In the genomic region with DNA sequence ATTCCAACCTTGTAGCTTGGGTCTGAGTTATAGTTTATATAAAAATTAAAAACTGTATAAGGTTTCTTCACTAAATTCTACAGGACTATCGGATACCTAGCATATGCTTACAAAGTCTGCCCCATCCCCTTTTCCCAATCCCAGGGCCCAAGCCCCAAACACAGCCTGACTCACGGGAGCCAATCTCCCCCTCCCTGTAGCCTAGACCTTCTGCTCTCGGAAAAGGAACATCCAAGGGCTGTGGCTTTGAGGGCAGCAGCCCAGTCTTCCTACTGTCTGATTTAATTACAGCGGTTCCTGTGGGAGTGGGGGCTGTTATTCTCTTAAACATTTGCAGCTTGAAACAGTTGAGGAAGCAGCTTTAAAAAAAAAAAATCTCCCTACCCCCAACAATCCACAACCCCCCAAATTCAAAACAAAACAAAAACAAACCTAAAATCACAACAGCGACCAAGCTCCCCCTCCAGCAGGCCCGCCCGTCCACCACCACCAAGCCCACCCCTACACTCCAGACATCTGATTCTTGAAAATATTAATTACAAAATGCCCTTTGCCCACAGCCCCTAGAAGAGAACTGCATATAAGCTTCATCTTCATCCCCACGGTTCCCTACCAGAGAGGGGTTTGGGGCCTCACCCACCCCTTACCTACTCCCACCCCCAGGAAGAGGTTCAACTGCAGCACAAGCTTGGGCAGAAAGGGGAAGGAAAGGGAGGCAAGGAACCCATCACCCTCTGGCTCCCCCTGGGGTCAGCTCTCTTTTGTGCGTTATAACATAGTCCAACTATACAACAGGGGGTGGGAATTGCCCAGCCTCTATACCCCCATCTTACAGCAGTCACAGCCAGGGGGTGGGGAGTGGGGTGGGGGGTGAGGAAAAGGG, we compare ENCODE assay signal across 8 cellular contexts. TPM values are rescaled to one million over a fixed set of nuclear protein-coding genes. Genes with fewer than 3 reads are reported as not detected.
DNase-seq lines count a peak whose midpoint lies in the region; ATAC-seq and TF ChIP-seq lines count a peak whose summit lies in the region.

No MANE protein-coding gene starts in this region.

- H3K27ac ChIP-seq in GM23248 (peak overlapping the region; percentile 99), adrenal gland (peak overlapping the region; percentile 96 to 99 (median 97)), stomach smooth muscle (ENCODE audit: low read length) (peak overlapping the region; percentile 94)

- H3K9me2 ChIP-seq in GM23248 (ENCODE audit: insufficient read depth), result no peaks in the 10 kb centered on the region

- H3K36me3 ChIP-seq in BE2C (peaks cover 34% of the 10 kb centered on the region), GM23248 (ENCODE audit: low read depth) (peaks cover 14% of the 10 kb centered on the region), adrenal gland (replicated peaks in 1 of 2) (peaks cover 0 to 38% of the 10 kb centered on the region in 2 donors), stomach smooth muscle (ENCODE audit: control insufficient read depth in 2 of 2, insufficient read depth in 2 of 2, low read length in 2 of 2) (peaks cover 27 to 32% of the 10 kb centered on the region in 2 donors)

- no peaks in the 10 kb centered on the region for H4K20me1 ChIP-seq in GM23248 (ENCODE audit: insufficient read depth)

- 41 to 45% methylated on average over 9 of the region's 9 CpGs for WGBS in GM23248 (ENCODE audit: low coverage in 1 of 2, low lambda C conversion rate in 2 of 2, missing lambda C conversion rate in 2 of 2), 2 experiments
- WGBS in adrenal gland, 4 donors, result 34 to 46% (median 37%) methylated on average over 9 of the region's 9 CpGs

- H3K9ac ChIP-seq in GM23248 (peak overlapping the region; percentile 98), stomach smooth muscle (ENCODE audit: low read length in 2 of 2) (peak overlapping the region in 1 of 2 donors; percentile 98)

- H3K4me1 ChIP-seq in BE2C (no peaks in the 10 kb centered on the region), GM23248 (ENCODE audit: insufficient read depth) (peaks cover 13% of the 10 kb centered on the region), adrenal gland (replicated peaks in 1 of 2) (peaks cover 22 to 28% of the 10 kb centered on the region in 2 donors), stomach smooth muscle (ENCODE audit: control insufficient read depth, insufficient read depth, low read length) (peaks cover 16% of the 10 kb centered on the region)

- peaks cover 34% of the 10 kb centered on the region for H3K79me2 ChIP-seq in GM23248 (ENCODE audit: insufficient read depth)

- peak in 1 of 2 donors; percentile 23 for TF ChIP-seq POLR2A in adrenal gland (IDR thresholded peaks at IDR 0.05)

- peak; percentile 64 for DNase-seq in BE2C
- peak; percentile 61 for DNase-seq in GM23248
- peak; percentile 71 for DNase-seq in RKO (ENCODE audit: low spot score)
- peak; percentile 36 to 74 (median 59) for DNase-seq in adrenal gland
- DNase-seq in kidney tubule cell (ENCODE audit: low spot score), result peak; percentile 31

- TF ChIP-seq CTCF in BE2C (IDR thresholded peaks at IDR 0.05; ENCODE audit: low read depth, low read length) (peak; percentile 64), adrenal gland (IDR thresholded peaks at IDR 0.05) (peak in 1 of 6 experiments; percentile 19)

- H3K4me3 ChIP-seq in BE2C (ENCODE audit: low read depth, low read length) (peak overlapping the region; percentile 79), GM23248 (peak overlapping the region; percentile 88), adrenal gland (peak overlapping the region in 1 of 4 donors; percentile 66), stomach smooth muscle (ENCODE audit: low read length in 2 of 2) (peak overlapping the region in 1 of 2 donors; percentile 99)

- H3K9me3 ChIP-seq in BE2C (no peaks in the 10 kb centered on the region), GM23248 (ENCODE audit: low read depth) (no peaks in the 10 kb centered on the region), adrenal gland (replicated peaks in 1 of 3) (no peaks in the 10 kb centered on the region), stomach smooth muscle (ENCODE audit: control insufficient read depth in 2 of 2, low read length in 2 of 2) (no peaks in the 10 kb centered on the region)

- in situ Hi-C loops in GM23248 (cut with MboI), result no loop called here

- no peak overlapping the region for H2AFZ ChIP-seq in GM23248

- peak overlapping the region; percentile 91 for H3K4me2 ChIP-seq in GM23248 (ENCODE audit: unreplicated experiment)

- no peaks in the 10 kb centered on the region for H3K27me3 ChIP-seq in BE2C
- no peaks in the 10 kb centered on the region for H3K27me3 ChIP-seq in GM23248 (replicated peaks; ENCODE audit: insufficient read depth)
- no peaks in the 10 kb centered on the region for H3K27me3 ChIP-seq in adrenal gland
- H3K27me3 ChIP-seq in stomach smooth muscle (ENCODE audit: control insufficient read depth in 1 of 2, insufficient read depth in 2 of 2, low read length in 2 of 2), result no peaks in the 10 kb centered on the region

- H3F3A ChIP-seq in GM23248 (ENCODE audit: insufficient read depth), result peaks cover 26% of the 10 kb centered on the region; the same call in 1 of the 2 replicates

- ATAC-seq in HG03159 (IDR thresholded peaks at IDR 0.05; ENCODE audit: unreplicated experiment), result no peak
- no peak for ATAC-seq in GM21528 (IDR thresholded peaks at IDR 0.05; ENCODE audit: low FRiP score, unreplicated experiment)

- intact Hi-C loops in adrenal gland (cut with DNase I), result loop anchor here in 1 of 2 donors (5.0 kb wide), 1 partner anchor 38 kb away; no protein-coding TSS in a partner anchor

RNA-seq across cellular contexts. Expression of a gene that starts 1.1 kb away (rescaled TPM):
- polyA plus RNA-seq in BE2C (2012; ENCODE audit: insufficient read depth, insufficient read length, low read depth), result 83.7 TPM
- total RNA-seq in GM23248 (2014; rRNA removed; shearing (Covaris generic)), result 86.1 and 91.3 TPM in 2 replicates
- polyA plus RNA-seq in GM23248 (2016; fragmentation: Nextera tagmentation; extraction: Ambion mirVana) (62.5 and 66.8 TPM in 2 replicates), adrenal gland (100 to 1,000 TPM in 1 of 3 donors, 10 to 100 TPM in 2; 60.1 to 141 (median 71.6) TPM)
- total RNA-seq in adrenal gland, result 10 to 100 TPM; 70.1 to 89.6 (median 82.3) TPM

RNA-seq across cellular contexts. Expression of a gene that starts 20.5 kb away (rescaled TPM):
- 10.4 TPM for polyA plus RNA-seq in BE2C (2012; ENCODE audit: insufficient read depth, insufficient read length, low read depth)
- total RNA-seq in GM23248 (2014; rRNA removed; shearing (Covaris generic)), result 0.13 TPM in 1 of 2 replicates, not detected in the other
- polyA plus RNA-seq in GM23248 (2016; fragmentation: Nextera tagmentation; extraction: Ambion mirVana) (0.06 TPM in 1 of 2 replicates, not detected in the other), adrenal gland (under 1 TPM; 0.08 to 0.17 (median 0.15) TPM)
- under 1 TPM in 7 of 8 donors, not detected in 1; 0.08 to 0.71 (median 0.52) TPM for total RNA-seq in adrenal gland

RNA-seq across cellular contexts. Expression of a gene that starts 40.9 kb away (rescaled TPM):
- polyA plus RNA-seq in BE2C (2012; ENCODE audit: insufficient read depth, insufficient read length, low read depth), result 108 TPM
- total RNA-seq in GM23248 (2014; rRNA removed; shearing (Covaris generic)), result 8.2 and 12.8 TPM in 2 replicates
- polyA plus RNA-seq in GM23248 (2016; fragmentation: Nextera tagmentation; extraction: Ambion mirVana), result 8.6 and 10.3 TPM in 2 replicates
- 10 to 100 TPM; 37.3 to 80.9 (median 56.6) TPM for total RNA-seq in adrenal gland
- 100 to 1,000 TPM in 1 of 3 donors, 10 to 100 TPM in 2; 25.6 to 140 (median 31.4) TPM for polyA plus RNA-seq in adrenal gland

RNA-seq across cellular contexts. Expression of a gene that starts 41.6 kb away (rescaled TPM):
- not detected for polyA plus RNA-seq in BE2C (2012; ENCODE audit: insufficient read depth, insufficient read length, low read depth)
- not detected in 2 replicates for total RNA-seq in GM23248 (2014; rRNA removed; shearing (Covaris generic))
- polyA plus RNA-seq in GM23248 (2016; fragmentation: Nextera tagmentation; extraction: Ambion mirVana), result not detected in 2 replicates
- not detected for total RNA-seq in adrenal gland
- not detected for polyA plus RNA-seq in adrenal gland

RNA-seq across cellular contexts. Expression of a gene that starts 48.1 kb away (rescaled TPM):
- polyA plus RNA-seq in BE2C (2012; ENCODE audit: insufficient read depth, insufficient read length, low read depth), result not detected
- total RNA-seq in GM23248 (2014; rRNA removed; shearing (Covaris generic)), result 0.32 TPM in 1 of 2 replicates, not detected in the other
- polyA plus RNA-seq in GM23248 (2016; fragmentation: Nextera tagmentation; extraction: Ambion mirVana) (0.29 and 0.61 TPM in 2 replicates), adrenal gland (under 1 TPM in 2 of 3 donors, not detected in 1; 0.84 to 0.88 TPM)
- total RNA-seq in adrenal gland, result under 1 TPM in 3 of 8 donors, not detected in 5; 0.15 to 0.40 (median 0.19) TPM
